In the genomic region with DNA sequence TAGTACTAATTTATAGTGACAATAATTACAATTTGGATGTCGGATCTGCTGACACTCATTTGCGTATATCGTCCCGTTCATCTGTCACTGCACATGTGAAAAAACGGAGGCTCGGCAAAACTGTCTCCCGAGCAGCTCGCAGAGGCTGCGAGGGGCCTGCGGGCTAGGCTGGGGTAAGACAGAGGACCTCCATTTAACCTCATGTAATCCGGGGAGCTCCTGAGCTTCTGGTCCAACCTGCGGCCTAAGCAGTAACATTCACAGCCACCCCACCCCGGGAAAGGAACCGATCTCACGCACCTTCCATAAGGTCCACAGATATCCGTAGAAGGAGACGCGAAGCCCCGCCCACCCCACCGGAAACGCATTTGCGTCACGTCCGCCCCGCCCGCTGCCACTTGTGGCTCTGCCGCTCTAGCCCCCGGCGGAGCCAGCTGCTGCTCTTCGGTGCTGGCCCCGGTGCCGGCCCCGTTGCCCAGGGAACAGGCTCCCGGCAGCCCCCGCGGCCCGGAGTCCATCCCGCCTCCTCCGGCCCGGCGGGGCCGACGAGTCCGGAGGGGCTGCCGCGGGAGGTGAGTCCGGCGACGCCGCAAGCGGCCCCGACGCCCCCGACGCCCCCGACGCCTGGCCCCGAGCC, we compare ENCODE assay signal across 8 cellular contexts. TPM values are rescaled to one million over a fixed set of nuclear protein-coding genes. Genes with fewer than 3 reads are reported as not detected.
DNase-seq lines count a peak whose midpoint lies in the region; ATAC-seq and TF ChIP-seq lines count a peak whose summit lies in the region.

A gene (minus strand): TSS at position 346 of the 637 bp plus-strand sequence. CDS start 39 bp downstream, at position 307.
A gene with protein sequence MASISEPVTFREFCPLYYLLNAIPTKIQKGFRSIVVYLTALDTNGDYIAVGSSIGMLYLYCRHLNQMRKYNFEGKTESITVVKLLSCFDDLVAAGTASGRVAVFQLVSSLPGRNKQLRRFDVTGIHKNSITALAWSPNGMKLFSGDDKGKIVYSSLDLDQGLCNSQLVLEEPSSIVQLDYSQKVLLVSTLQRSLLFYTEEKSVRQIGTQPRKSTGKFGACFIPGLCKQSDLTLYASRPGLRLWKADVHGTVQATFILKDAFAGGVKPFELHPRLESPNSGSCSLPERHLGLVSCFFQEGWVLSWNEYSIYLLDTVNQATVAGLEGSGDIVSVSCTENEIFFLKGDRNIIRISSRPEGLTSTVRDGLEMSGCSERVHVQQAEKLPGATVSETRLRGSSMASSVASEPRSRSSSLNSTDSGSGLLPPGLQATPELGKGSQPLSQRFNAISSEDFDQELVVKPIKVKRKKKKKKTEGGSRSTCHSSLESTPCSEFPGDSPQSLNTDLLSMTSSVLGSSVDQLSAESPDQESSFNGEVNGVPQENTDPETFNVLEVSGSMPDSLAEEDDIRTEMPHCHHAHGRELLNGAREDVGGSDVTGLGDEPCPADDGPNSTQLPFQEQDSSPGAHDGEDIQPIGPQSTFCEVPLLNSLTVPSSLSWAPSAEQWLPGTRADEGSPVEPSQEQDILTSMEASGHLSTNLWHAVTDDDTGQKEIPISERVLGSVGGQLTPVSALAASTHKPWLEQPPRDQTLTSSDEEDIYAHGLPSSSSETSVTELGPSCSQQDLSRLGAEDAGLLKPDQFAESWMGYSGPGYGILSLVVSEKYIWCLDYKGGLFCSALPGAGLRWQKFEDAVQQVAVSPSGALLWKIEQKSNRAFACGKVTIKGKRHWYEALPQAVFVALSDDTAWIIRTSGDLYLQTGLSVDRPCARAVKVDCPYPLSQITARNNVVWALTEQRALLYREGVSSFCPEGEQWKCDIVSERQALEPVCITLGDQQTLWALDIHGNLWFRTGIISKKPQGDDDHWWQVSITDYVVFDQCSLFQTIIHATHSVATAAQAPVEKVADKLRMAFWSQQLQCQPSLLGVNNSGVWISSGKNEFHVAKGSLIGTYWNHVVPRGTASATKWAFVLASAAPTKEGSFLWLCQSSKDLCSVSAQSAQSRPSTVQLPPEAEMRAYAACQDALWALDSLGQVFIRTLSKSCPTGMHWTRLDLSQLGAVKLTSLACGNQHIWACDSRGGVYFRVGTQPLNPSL (N-terminal part only) (plus strand): TSS at position 397 of the 637 bp plus-strand sequence. CDS start 13,781 bp downstream, outside the sequence.

- intact Hi-C loops in left ventricle myocardium superior (cut with micrococcal nuclease), result no loop called here
- intact Hi-C loops in prostate gland (cut with DNase I), result loop anchor here (5.0 to 10.0 kb wide), 4 partner anchors 40 to 145 kb away; a partner anchor contains a TSS

- H3K27me3 ChIP-seq in prostate gland (replicated peaks; ENCODE audit: insufficient read depth), result no peaks in the 10 kb centered on the region

- no peaks in the 10 kb centered on the region for H3K9me3 Mint-ChIP-seq in T-helper 1 cell treated with Interleukin-12 subunit alpha and Interleukin-12 subunit beta and Interleukin-4 antibody, amounts not matched to agents 30 μg/mL and 1 μg/mL, for 36 hours

- peaks cover 24% of the 10 kb centered on the region for H3K4me1 Mint-ChIP-seq in T-helper 1 cell treated with Interleukin-12 subunit alpha and Interleukin-12 subunit beta and Interleukin-4 antibody, amounts not matched to agents 30 μg/mL and 1 μg/mL, for 36 hours (ENCODE audit: low read depth)

- DNase-seq in NCI-H1694 treated with DMSO at 0.1 percent for 48 hours (lab: John Stamatoyannopoulos, UW), result peak; percentile 97
- DNase-seq in amygdala (lab: John Stamatoyannopoulos, UW), result peak; percentile 73 to 99 (median 96)
- DNase-seq in left ventricle myocardium superior, result peak; percentile 99
- DNase-seq in prostate gland (ENCODE audit: low spot score), result peak; percentile 98
- DNase-seq in ureter (ENCODE audit: low spot score), result peak; percentile 98

- H3K4me3 ChIP-seq in prostate gland, result peak within 1 kb of the TSS; percentile 93 to 99

- H3K4me3 Mint-ChIP-seq in T-helper 1 cell treated with Interleukin-12 subunit alpha and Interleukin-12 subunit beta and Interleukin-4 antibody, amounts not matched to agents 30 μg/mL and 1 μg/mL, for 36 hours, result peak within 1 kb of the TSS; percentile 88

- H3K36me3 Mint-ChIP-seq in T-helper 1 cell treated with Interleukin-12 subunit alpha and Interleukin-12 subunit beta and Interleukin-4 antibody, amounts not matched to agents 30 μg/mL and 1 μg/mL, for 36 hours (ENCODE audit: low read depth), result peaks cover 11% of the 10 kb centered on the region

- peaks cover 3% of the 10 kb centered on the region for H3K27me3 Mint-ChIP-seq in T-helper 1 cell treated with Interleukin-12 subunit alpha and Interleukin-12 subunit beta and Interleukin-4 antibody, amounts not matched to agents 30 μg/mL and 1 μg/mL, for 36 hours (ENCODE audit: low read depth)

- no peaks in the 10 kb centered on the region for H3K9me3 ChIP-seq in prostate gland

- ATAC-seq in HG02885 (IDR thresholded peaks at IDR 0.05; ENCODE audit: poor library complexity, unreplicated experiment) (peak; percentile 95), left ventricle myocardium superior (peak; percentile 99)

- H3K4me1 ChIP-seq in prostate gland (replicated peaks), result no peaks in the 10 kb centered on the region

- under 1% methylated on average over 52 of the region's 58 CpGs for WGBS in prostate gland

- H3K27ac ChIP-seq in prostate gland, result peak within 1 kb of the TSS; percentile 88 to 89

- H3K27ac Mint-ChIP-seq in T-helper 1 cell treated with Interleukin-12 subunit alpha and Interleukin-12 subunit beta and Interleukin-4 antibody, amounts not matched to agents 30 μg/mL and 1 μg/mL, for 36 hours, result peak within 1 kb of the TSS; percentile 89

- TF ChIP-seq POLR2A in GM15510 (IDR thresholded peaks at IDR 0.05; ENCODE audit: borderline replicate concordance, extremely low read depth, insufficient read length) (peak; percentile 80), prostate gland (IDR thresholded peaks at IDR 0.05) (peak; percentile 58)

- TF ChIP-seq CTCF in prostate gland (IDR thresholded peaks at IDR 0.05), result no peak

- peaks cover 0 to 1% of the 10 kb centered on the region in 2 donors for H3K36me3 ChIP-seq in prostate gland

RNA-seq across cellular contexts. Expression of the first gene that starts in this region (rescaled TPM):
- total RNA-seq in left ventricle myocardium superior, result 33.7 TPM
- 10 to 100 TPM; 36.2 to 40.8 TPM for total RNA-seq in prostate gland
- total RNA-seq in ureter, result 31.2 TPM

RNA-seq across cellular contexts. Expression of the second gene that starts in this region (rescaled TPM):
- total RNA-seq in left ventricle myocardium superior (22.5 TPM), prostate gland (10 to 100 TPM; 12.9 to 45.0 TPM), ureter (36.3 TPM)

Comparison
In these comparisons a context has a peak if more than half of its experiments do, and no peak if none do; other contexts are left out.
1. Peak in every context shown above with its lines: DNase-seq, ATAC-seq, H3K4me3 ChIP-seq and H3K27ac ChIP-seq.